8 cellular contexts compared by ENCODE assay signal in the genomic region with DNA sequence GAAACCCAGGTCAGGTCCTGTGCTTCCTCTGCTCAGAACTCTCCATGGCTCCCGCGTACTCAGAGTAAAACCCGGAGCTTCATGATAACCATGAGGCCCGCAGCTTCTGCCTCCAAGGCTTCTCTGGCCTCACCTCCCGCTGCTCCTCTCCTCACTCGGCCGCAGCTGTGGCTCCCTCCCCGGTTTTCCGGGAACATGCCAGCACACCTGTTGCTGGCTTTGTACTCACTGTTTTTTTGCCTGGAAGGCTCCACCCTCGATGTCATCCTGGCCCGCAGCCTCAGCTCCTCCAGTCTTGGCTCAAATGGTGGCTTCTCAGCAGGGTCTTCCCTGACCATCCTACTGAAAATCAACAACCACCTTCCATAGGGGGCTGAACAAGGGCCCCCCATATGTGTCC. TPM values are rescaled to one million over a fixed set of nuclear protein-coding genes. Genes with fewer than 3 reads are reported as not detected.
DNase-seq lines count a peak whose midpoint lies in the region; ATAC-seq, FAIRE-seq and TF ChIP-seq lines count a peak whose summit lies in the region.
"Not testable (repeated sequence)": the region's sequence is repeated elsewhere in the genome, so short reads cannot be mapped to it uniquely, and the experiment has no call there.

No MANE protein-coding gene starts in this region.

- not testable (repeated sequence) for H3K36me3 ChIP-seq in BLaER1; HEK293 (ENCODE audit: control insufficient read depth in 2 of 2, insufficient read depth in 1 of 2, low read length in 2 of 2); endodermal cell (ENCODE audit: control insufficient read depth, insufficient read depth, low read length); keratinocyte (ENCODE audit: control insufficient read depth in 2 of 2, extremely low read depth in 1 of 2, insufficient read depth in 2 of 2, low read length in 2 of 2)

- not testable (repeated sequence) for H2AFZ ChIP-seq in keratinocyte (ENCODE audit: control insufficient read depth, low read length)

- ATAC-seq in stimulated activated effector memory CD8-positive, alpha-beta T cell treated with anti-CD3 and anti-CD28 coated beads, Interleukin-12 subunit alpha, Interleukin-12 subunit beta, amount 100 ng/mL, for 72 hours: not testable (repeated sequence)

- not testable (repeated sequence) for H3K36me3 Mint-ChIP-seq in endodermal cell (ENCODE audit: low read depth); neural crest cell (ENCODE audit: low read depth); stimulated activated effector memory CD8-positive, alpha-beta T cell treated with anti-CD3 and anti-CD28 coated beads, Interleukin-12 subunit alpha, Interleukin-12 subunit beta, amount 100 ng/mL, for 72 hours

- POLR2A ChIA-PET in HEK293 (lab: Yijun Ruan, JAX); RWPE1 (lab: Yijun Ruan, JAX; ENCODE audit: low non-redundant PET): not testable (repeated sequence)

- H3K27ac ChIP-seq in BLaER1; HEK293 (ENCODE audit: extremely low read depth, low read depth, low read length); endodermal cell (ENCODE audit: low read depth, low read length); keratinocyte (ENCODE audit: control insufficient read depth, insufficient read depth, low read length): not testable (repeated sequence)
- H3K27ac ChIP-seq in RWPE1: peak overlapping the region; percentile 100

- not testable (repeated sequence) for H3K4me3 ChIP-seq in BLaER1; HEK293 (ENCODE audit: low read depth, low read length); endodermal cell (ENCODE audit: low read length); keratinocyte (ENCODE audit: control insufficient read depth in 2 of 3, extremely low read depth in 1 of 3, insufficient read depth in 2 of 3, low read depth in 1 of 3, low read length in 3 of 3)

- H3K27ac Mint-ChIP-seq in endodermal cell: not testable (repeated sequence)
- H3K27ac Mint-ChIP-seq in neural crest cell (ENCODE audit: unreplicated experiment): peak overlapping the region; percentile 23
- peak overlapping the region; percentile 60 for H3K27ac Mint-ChIP-seq in stimulated activated effector memory CD8-positive, alpha-beta T cell treated with anti-CD3 and anti-CD28 coated beads, Interleukin-12 subunit alpha, Interleukin-12 subunit beta, amount 100 ng/mL, for 72 hours

- not testable (repeated sequence) for H3K9me1 ChIP-seq in keratinocyte (ENCODE audit: control insufficient read depth, extremely low read depth, insufficient read depth, low read length)

- not testable (repeated sequence) for H3K79me2 ChIP-seq in keratinocyte (ENCODE audit: control insufficient read depth, insufficient read depth, low read length)

- 0 out of 2 replicates have a peak overlapping the region, but pooled peaks have one; percentile 7 for H3K4me2 ChIP-seq in BLaER1
- H3K4me2 ChIP-seq in keratinocyte (ENCODE audit: control insufficient read depth, extremely low read depth, insufficient read depth, low read depth, low read length): peak overlapping the region; percentile 27

- not testable (repeated sequence) for H3K27me3 Mint-ChIP-seq in endodermal cell (ENCODE audit: insufficient read depth); neural crest cell (ENCODE audit: low read depth)

- not testable (repeated sequence) for H3K4me3 Mint-ChIP-seq in endodermal cell; neural crest cell; stimulated activated effector memory CD8-positive, alpha-beta T cell treated with anti-CD3 and anti-CD28 coated beads, Interleukin-12 subunit alpha, Interleukin-12 subunit beta, amount 100 ng/mL, for 72 hours

- not testable (repeated sequence) for H3K9ac ChIP-seq in BLaER1; endodermal cell (ENCODE audit: extremely low read depth, low read length, poor library complexity, severe bottlenecking); keratinocyte (ENCODE audit: control insufficient read depth, extremely low read depth, insufficient read depth, low read length)

- dilution Hi-C loops in keratinocyte (cut with MboI; ENCODE audit: extremely low pct_ligation_motif_present, low sequenced_read_pairs): not testable (repeated sequence)

- WGBS in endodermal cell (ENCODE audit: insufficient coverage in 1 of 2, insufficient read length in 1 of 2), 2 experiments: 86 to 93% methylated on average over 3 to 11 of the region's 11 CpGs

- H3K9me3 ChIP-seq in BLaER1; HEK293 (ENCODE audit: control insufficient read depth, insufficient read depth, low read depth, low read length); endodermal cell (ENCODE audit: control insufficient read depth, low read length); keratinocyte (ENCODE audit: control insufficient read depth, low read depth, low read length): not testable (repeated sequence)

- H3K27me3 ChIP-seq in BLaER1; endodermal cell (ENCODE audit: control insufficient read depth, insufficient read depth, low read length, poor library complexity, severe bottlenecking); keratinocyte (ENCODE audit: control insufficient read depth, extremely low read depth, insufficient read depth, low read length): not testable (repeated sequence)

- not testable (repeated sequence) for FAIRE-seq in keratinocyte (lab: Jason Lieb, UNC)

- not testable (repeated sequence) for TF ChIP-seq CTCF in HEK293 (tag by site-specific recombination; IDR thresholded peaks at IDR 0.05); RWPE1 (conservative IDR thresholded peaks at IDR 0.05; ENCODE audit: low read depth); endodermal cell (conservative IDR thresholded peaks at IDR 0.05); keratinocyte (optimal IDR thresholded peaks at IDR 0.05 in 1 of 3, IDR thresholded peaks at IDR 0.05 in 1 of 3, conservative IDR thresholded peaks at IDR 0.05 in 1 of 3; ENCODE audit: extremely low read depth in 1 of 3, insufficient read depth in 2 of 3, low read length in 3 of 3); neural crest cell (conservative IDR thresholded peaks at IDR 0.05)

- not testable (repeated sequence) for H4K20me1 ChIP-seq in BLaER1; keratinocyte (ENCODE audit: control insufficient read depth, extremely low read depth, insufficient read depth, low read length)

- CTCF ChIA-PET in HEK293 (lab: Yijun Ruan, JAX): interaction anchor here (0.6 kb wide), 1 partner anchor 127 kb away, joined by 3 read pairs; no protein-coding TSS in a partner anchor
- CTCF ChIA-PET in RWPE1 (lab: Yijun Ruan, JAX): interaction anchor here (0.6 kb wide), 1 partner anchor 286 kb away, joined by 3 read pairs; no protein-coding TSS in a partner anchor

- DNase-seq in NCI-H69 (lab: John Stamatoyannopoulos, UW): peak; percentile 67
- not testable (repeated sequence) for DNase-seq in RWPE1 (ENCODE audit: low spot score); keratinocyte (ENCODE audit: low read depth, low spot score); neural crest cell (ENCODE audit: low read depth, low spot score); stimulated activated effector memory CD8-positive, alpha-beta T cell treated with anti-CD3 and anti-CD28 coated beads, Interleukin-12 subunit alpha, Interleukin-12 subunit beta, amount 100 ng/mL, for 72 hours (ENCODE audit: low spot score in 2 of 2)
- peak; percentile 61 for DNase-seq in endodermal cell

- H3K4me1 Mint-ChIP-seq in endodermal cell (peaks cover 17% of the 10 kb centered on the region), neural crest cell (peaks cover 27% of the 10 kb centered on the region)
- H3K4me1 Mint-ChIP-seq in stimulated activated effector memory CD8-positive, alpha-beta T cell treated with anti-CD3 and anti-CD28 coated beads, Interleukin-12 subunit alpha, Interleukin-12 subunit beta, amount 100 ng/mL, for 72 hours: not testable (repeated sequence)

- H3K4me1 ChIP-seq in BLaER1: peaks cover 40% of the 10 kb centered on the region
- H3K4me1 ChIP-seq in HEK293 (ENCODE audit: control insufficient read depth, insufficient read depth, low read length); endodermal cell (ENCODE audit: control insufficient read depth, insufficient read depth, low read length): not testable (repeated sequence)
- peaks cover 37% of the 10 kb centered on the region for H3K4me1 ChIP-seq in keratinocyte (ENCODE audit: control insufficient read depth, extremely low read depth, insufficient read depth, low read length)

- H3K9me3 Mint-ChIP-seq in endodermal cell; neural crest cell; stimulated activated effector memory CD8-positive, alpha-beta T cell treated with anti-CD3 and anti-CD28 coated beads, Interleukin-12 subunit alpha, Interleukin-12 subunit beta, amount 100 ng/mL, for 72 hours: not testable (repeated sequence)

TF ChIP-seq in HEK293, 187 proteins besides CTCF, POLR2A, EP300 and RAD21:
- TF ChIP-seq SCRT1 (tag by site-specific recombination; IDR thresholded peaks at IDR 0.05; ENCODE audit: borderline replicate concordance) (peak; percentile 68; the same call in 1 of the 2 replicates), SCRT2 (tag by site-specific recombination; IDR thresholded peaks at IDR 0.05) (peak; percentile 90)

RNA-seq across cellular contexts. Expression of a gene that starts 57.7 kb away (rescaled TPM):
- total RNA-seq in endodermal cell (100 to 1,000 TPM in 1 of 2 donors, 10 to 100 TPM in 1; 75.7 to 146 TPM), neural crest cell (18.5 and 22.9 TPM in 2 replicates)
- polyA plus RNA-seq in endodermal cell (2013, experiment 1 of 2): 55.0 TPM
- polyA plus RNA-seq in endodermal cell (2013, experiment 2 of 2): 66.7 TPM
- 52.2 to 93.9 TPM (median 64.4 TPM) in 3 replicates for polyA plus RNA-seq in keratinocyte
- 161 TPM for polyA plus RNA-seq in keratinocyte (2011; ENCODE audit: low read depth)
- 72.7 and 101 TPM in 2 replicates for polyA plus RNA-seq in keratinocyte (2011; cell fraction: cytosol; rRNA removed)
- polyA plus RNA-seq in keratinocyte (2011; cell fraction: nucleus; rRNA removed): 174 and 222 TPM in 2 replicates
- polyA plus RNA-seq in keratinocyte (2012; ENCODE audit: low replicate concordance): 111 and 224 TPM in 2 replicates
- 125 to 387 TPM (median 155 TPM) in 3 replicates for polyA minus RNA-seq in keratinocyte
- polyA minus RNA-seq in keratinocyte (2011; cell fraction: cytosol; rRNA and poly(A)+ RNA removed): 139 TPM
- polyA minus RNA-seq in keratinocyte (2011; cell fraction: nucleus; rRNA and poly(A)+ RNA removed): 253 and 279 TPM in 2 replicates
